In the genomic region with DNA sequence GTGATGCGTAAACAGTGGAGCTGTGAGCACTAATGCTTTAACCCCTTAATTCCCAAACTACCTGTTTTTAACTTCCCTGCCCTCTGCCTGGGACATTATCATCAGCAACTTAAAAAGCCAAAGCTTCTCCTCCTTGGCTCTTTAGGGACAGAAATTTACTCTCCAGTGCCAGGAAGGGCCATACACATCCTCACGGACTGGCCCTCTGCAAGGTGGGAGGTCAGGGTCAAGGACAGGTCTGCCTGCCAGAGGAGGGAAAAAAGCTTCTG, we compare ENCODE assay signal across 1 cellular context.
TF ChIP-seq lines count a peak whose summit lies in the region.

No MANE protein-coding gene starts in this region.

TF ChIP-seq in H1, 55 proteins besides CTCF, POLR2A, EP300 and RAD21:
- TF ChIP-seq NANOG (IDR thresholded peaks at IDR 0.05; ENCODE audit: insufficient read depth, low read depth, low read length, poor library complexity, severe bottlenecking) (no peak), RNF2 (IDR thresholded peaks at IDR 0.05; ENCODE audit: borderline replicate concordance, low read depth, low read length, missing control alignments, poor library complexity, severe bottlenecking) (no peak), ASH2L (IDR thresholded peaks at IDR 0.05; ENCODE audit: low read length) (no peak), BCL11A (IDR thresholded peaks at IDR 0.05; ENCODE audit: low read depth in 2 of 2, low read length in 2 of 2) (no peak), BRCA1 (IDR thresholded peaks at IDR 0.05; ENCODE audit: low read depth, low read length) (no peak), RBBP5 (IDR thresholded peaks at IDR 0.05; ENCODE audit: borderline replicate concordance, low read depth, low read length) (no peak), ZNF274 (IDR thresholded peaks at IDR 0.05; ENCODE audit: borderline replicate concordance, extremely low read depth, low read length) (no peak), EZH2 (IDR thresholded peaks at IDR 0.05; ENCODE audit: low read depth, low read length, severe bottlenecking) (no peak), CBX5 (IDR thresholded peaks at IDR 0.05; ENCODE audit: low read depth, low read length) (no peak), TCF12 (IDR thresholded peaks at IDR 0.05; ENCODE audit: low read depth, low read length) (no peak), SIX5 (IDR thresholded peaks at IDR 0.05; ENCODE audit: low read depth, low read length) (no peak), SIN3A (conservative IDR thresholded peaks at IDR 0.05 in 1 of 2, IDR thresholded peaks at IDR 0.05 in 1 of 2; ENCODE audit: low read depth in 1 of 2, low read length in 2 of 2) (no peak), SAP30 (IDR thresholded peaks at IDR 0.05; ENCODE audit: insufficient read depth, insufficient replicate concordance, low read length) (no peak), FOSL1 (IDR thresholded peaks at IDR 0.05; ENCODE audit: insufficient read depth, low read depth, low read length) (no peak), GABPA (IDR thresholded peaks at IDR 0.05; ENCODE audit: borderline replicate concordance, insufficient read depth, low read length) (no peak), JUN (IDR thresholded peaks at IDR 0.05; ENCODE audit: low read depth, low read length) (no peak), SUZ12 (IDR thresholded peaks at IDR 0.05; ENCODE audit: low read length) (no peak)
- TF ChIP-seq, protein P1, sequence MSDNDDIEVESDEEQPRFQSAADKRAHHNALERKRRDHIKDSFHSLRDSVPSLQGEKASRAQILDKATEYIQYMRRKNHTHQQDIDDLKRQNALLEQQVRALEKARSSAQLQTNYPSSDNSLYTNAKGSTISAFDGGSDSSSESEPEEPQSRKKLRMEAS (IDR thresholded peaks at IDR 0.05): no peak
- TF ChIP-seq, protein P2, sequence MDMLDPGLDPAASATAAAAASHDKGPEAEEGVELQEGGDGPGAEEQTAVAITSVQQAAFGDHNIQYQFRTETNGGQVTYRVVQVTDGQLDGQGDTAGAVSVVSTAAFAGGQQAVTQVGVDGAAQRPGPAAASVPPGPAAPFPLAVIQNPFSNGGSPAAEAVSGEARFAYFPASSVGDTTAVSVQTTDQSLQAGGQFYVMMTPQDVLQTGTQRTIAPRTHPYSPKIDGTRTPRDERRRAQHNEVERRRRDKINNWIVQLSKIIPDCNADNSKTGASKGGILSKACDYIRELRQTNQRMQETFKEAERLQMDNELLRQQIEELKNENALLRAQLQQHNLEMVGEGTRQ (IDR thresholded peaks at IDR 0.05; ENCODE audit: low read length): no peak
